8 cellular contexts compared by ENCODE assay signal in genomic region chr1:170668301-170668789, GRCh38. TPM values are rescaled to one million over a fixed set of nuclear protein-coding genes. Genes with fewer than 3 reads are reported as not detected.
DNase-seq lines count a peak whose midpoint lies in the region; ATAC-seq and TF ChIP-seq lines count a peak whose summit lies in the region.

No MANE protein-coding gene starts in this region.

- peaks cover 2% of the 10 kb centered on the region for H3K9me3 Mint-ChIP-seq in activated naive CD8-positive, alpha-beta T cell treated with anti-CD3 and anti-CD28 coated beads, Interleukin-2, amount 10 ng/mL, durations not matched to agents 7 days and 5 days
- no peaks in the 10 kb centered on the region for H3K9me3 Mint-ChIP-seq in activated naive CD8-positive, alpha-beta T cell treated with anti-CD3 and anti-CD28 coated beads, Interleukin-2, amount 50 U/mL, for 24 hours

- peaks cover 49% of the 10 kb centered on the region for H3K4me1 ChIP-seq in iPS-18a (ENCODE audit: control insufficient read depth, low read depth, low read length)
- H3K4me1 ChIP-seq in suprapubic skin: peaks cover 21% of the 10 kb centered on the region

- no peak for ATAC-seq in activated naive CD8-positive, alpha-beta T cell treated with anti-CD3 and anti-CD28 coated beads, Interleukin-2, amount 10 ng/mL, durations not matched to agents 7 days and 5 days (ENCODE audit: low read depth)
- ATAC-seq in activated naive CD8-positive, alpha-beta T cell treated with anti-CD3 and anti-CD28 coated beads, Interleukin-2, amount 50 U/mL, for 24 hours: no peak
- no peak for ATAC-seq in HG03432 (IDR thresholded peaks at IDR 0.05; ENCODE audit: unreplicated experiment)

- no peaks in the 10 kb centered on the region for H3K36me3 Mint-ChIP-seq in activated naive CD8-positive, alpha-beta T cell treated with anti-CD3 and anti-CD28 coated beads, Interleukin-2, amount 10 ng/mL, durations not matched to agents 7 days and 5 days
- no peaks in the 10 kb centered on the region for H3K36me3 Mint-ChIP-seq in activated naive CD8-positive, alpha-beta T cell treated with anti-CD3 and anti-CD28 coated beads, Interleukin-2, amount 50 U/mL, for 24 hours (ENCODE audit: low read depth)

- H3K4me3 ChIP-seq in SK-N-MC: peak overlapping the region; percentile 82
- peak overlapping the region; percentile 42 for H3K4me3 ChIP-seq in iPS-18a (ENCODE audit: low read length)
- H3K4me3 ChIP-seq in suprapubic skin: peak overlapping the region; percentile 59

- no peak for TF ChIP-seq POLR2A in suprapubic skin (IDR thresholded peaks at IDR 0.05)

- 50% methylated on average over 28 of the region's 28 CpGs for WGBS in suprapubic skin

- peak overlapping the region; percentile 57 for H3K4me3 Mint-ChIP-seq in activated naive CD8-positive, alpha-beta T cell treated with anti-CD3 and anti-CD28 coated beads, Interleukin-2, amount 10 ng/mL, durations not matched to agents 7 days and 5 days
- no peak overlapping the region for H3K4me3 Mint-ChIP-seq in activated naive CD8-positive, alpha-beta T cell treated with anti-CD3 and anti-CD28 coated beads, Interleukin-2, amount 50 U/mL, for 24 hours

- H3K27ac ChIP-seq in SK-N-MC: peak overlapping the region; percentile 85
- H3K27ac ChIP-seq in iPS-18a (ENCODE audit: low read length): no peak overlapping the region
- peak overlapping the region; percentile 84 for H3K27ac ChIP-seq in suprapubic skin

- H3K27me3 Mint-ChIP-seq in activated naive CD8-positive, alpha-beta T cell treated with anti-CD3 and anti-CD28 coated beads, Interleukin-2, amount 10 ng/mL, durations not matched to agents 7 days and 5 days: peaks cover 95% of the 10 kb centered on the region
- peaks cover 90% of the 10 kb centered on the region for H3K27me3 Mint-ChIP-seq in activated naive CD8-positive, alpha-beta T cell treated with anti-CD3 and anti-CD28 coated beads, Interleukin-2, amount 50 U/mL, for 24 hours

- TF ChIP-seq EP300 in suprapubic skin (IDR thresholded peaks at IDR 0.05): no peak

- no peaks in the 10 kb centered on the region for H3K9me3 ChIP-seq in SK-N-MC (ENCODE audit: low read depth, low read length)
- no peaks in the 10 kb centered on the region for H3K9me3 ChIP-seq in iPS-18a (ENCODE audit: control insufficient read depth, low read depth, low read length)
- H3K9me3 ChIP-seq in suprapubic skin: no peaks in the 10 kb centered on the region

- H3K27ac Mint-ChIP-seq in activated naive CD8-positive, alpha-beta T cell treated with anti-CD3 and anti-CD28 coated beads, Interleukin-2, amount 10 ng/mL, durations not matched to agents 7 days and 5 days: no peak overlapping the region
- no peak overlapping the region for H3K27ac Mint-ChIP-seq in activated naive CD8-positive, alpha-beta T cell treated with anti-CD3 and anti-CD28 coated beads, Interleukin-2, amount 50 U/mL, for 24 hours

- no peaks in the 10 kb centered on the region for H3K36me3 ChIP-seq in SK-N-MC (ENCODE audit: insufficient read depth, low read length)
- no peaks in the 10 kb centered on the region for H3K36me3 ChIP-seq in iPS-18a (ENCODE audit: control insufficient read depth, low read depth, low read length)
- no peaks in the 10 kb centered on the region for H3K36me3 ChIP-seq in suprapubic skin

- DNase-seq in activated naive CD8-positive, alpha-beta T cell treated with anti-CD3 and anti-CD28 coated beads, Interleukin-2, amount 10 ng/mL, durations not matched to agents 7 days and 5 days: peak; percentile 30
- DNase-seq in activated naive CD8-positive, alpha-beta T cell treated with anti-CD3 and anti-CD28 coated beads, Interleukin-2, amount 50 U/mL, for 24 hours: no peak
- DNase-seq in SK-N-MC (ENCODE audit: low read depth, low spot score): no peak
- peak; percentile 83 to 88 for DNase-seq in suprapubic skin (ENCODE audit: low spot score in 2 of 2)
- no peak for DNase-seq in hepatic stellate cell (ENCODE audit: low spot score)
- no peak for DNase-seq in D341Med (ENCODE audit: low spot score)

- peaks cover 100% of the 10 kb centered on the region for H3K27me3 ChIP-seq in iPS-18a (ENCODE audit: control insufficient read depth, insufficient read depth, low read length)
- peaks cover 46% of the 10 kb centered on the region for H3K27me3 ChIP-seq in suprapubic skin

- TF ChIP-seq CTCF in suprapubic skin (IDR thresholded peaks at IDR 0.05): no peak

- POLR2A ChIA-PET in activated naive CD8-positive, alpha-beta T cell treated with anti-CD3 and anti-CD28 coated beads, Interleukin-2, amount 10 ng/mL, durations not matched to agents 7 days and 5 days (lab: Charles Lee): no interaction called here

- peak overlapping the region; percentile 25 for H3K9ac ChIP-seq in SK-N-MC (ENCODE audit: insufficient read length)
- no peak overlapping the region for H3K9ac ChIP-seq in iPS-18a (ENCODE audit: low read length)

- peaks cover 26% of the 10 kb centered on the region for H3K4me1 Mint-ChIP-seq in activated naive CD8-positive, alpha-beta T cell treated with anti-CD3 and anti-CD28 coated beads, Interleukin-2, amount 10 ng/mL, durations not matched to agents 7 days and 5 days
- H3K4me1 Mint-ChIP-seq in activated naive CD8-positive, alpha-beta T cell treated with anti-CD3 and anti-CD28 coated beads, Interleukin-2, amount 50 U/mL, for 24 hours: peaks cover 16% of the 10 kb centered on the region

RNA-seq across cellular contexts. Expression of gene PRRX1, which starts 4.4 kb away (rescaled TPM):
- total RNA-seq in activated naive CD8-positive, alpha-beta T cell treated with anti-CD3 and anti-CD28 coated beads, Interleukin-2, amount 10 ng/mL, durations not matched to agents 7 days and 5 days: not detected
- total RNA-seq in suprapubic skin: 10 to 100 TPM; 14.7 to 32.5 (median 23.5) TPM

Comparison
In these comparisons a context has a peak if more than half of its experiments do, and no peak if none do; other contexts are left out.
1. DNase-seq: peak in activated naive CD8-positive, alpha-beta T cell treated with anti-CD3 and anti-CD28 coated beads, Interleukin-2, amount 10 ng/mL, durations not matched to agents 7 days and 5 days (single experiment) and suprapubic skin (2 of 2); none in activated naive CD8-positive, alpha-beta T cell treated with anti-CD3 and anti-CD28 coated beads, Interleukin-2, amount 50 U/mL, for 24 hours (single experiment), SK-N-MC (single experiment), hepatic stellate cell (single experiment) and D341Med (single experiment).
2. RNA of gene PRRX1, which starts 4.4 kb away (total RNA-seq): 14.7 to 32.5 TPM in suprapubic skin; not detected in activated naive CD8-positive, alpha-beta T cell treated with anti-CD3 and anti-CD28 coated beads, Interleukin-2, amount 10 ng/mL, durations not matched to agents 7 days and 5 days; every median in the first group is over 10 times any median in the second.
3. Peak in every context shown above with its lines, with median percentiles within 50 percentile points of each other: H3K4me3 ChIP-seq.